8 cellular contexts compared by ENCODE assay signal in genomic region chr4:23934915-23935314, GRCh38. TPM values are rescaled to one million over a fixed set of nuclear protein-coding genes. Genes with fewer than 3 reads are reported as not detected.
DNase-seq lines count a peak whose midpoint lies in the region; ATAC-seq and TF ChIP-seq lines count a peak whose summit lies in the region.

No MANE protein-coding gene starts in this region.

- no peak overlapping the region for H2AFZ ChIP-seq in GM23248

- peaks cover 5% of the 10 kb centered on the region for H3K9me3 Mint-ChIP-seq in WTC11

- H3K4me3 ChIP-seq in GM23248 (no peak overlapping the region), heart right ventricle (no peak overlapping the region), skeletal muscle cell (ENCODE audit: low read depth, low read length) (no peak overlapping the region)

- H3K4me3 Mint-ChIP-seq in WTC11: no peak overlapping the region

- DNase-seq in GM23248 (peak; percentile 91), WTC11 (ENCODE audit: low spot score) (no peak), heart right ventricle (peak; percentile 47 to 74), skeletal muscle cell (ENCODE audit: low read depth) (peak; percentile 96), NCI-H2171 (lab: John Stamatoyannopoulos, UW) (no peak), NCI-H82 treated with DMSO at 0.1 percent for 48 hours (lab: John Stamatoyannopoulos, UW; ENCODE audit: unreplicated experiment) (no peak), DMS53 (lab: John Stamatoyannopoulos, UW) (no peak)

- no peak overlapping the region for H3K9ac ChIP-seq in GM23248

- H3K36me3 ChIP-seq in GM23248 (ENCODE audit: low read depth) (no peaks in the 10 kb centered on the region), heart right ventricle (no peaks in the 10 kb centered on the region)

- peak; percentile 2; the same call in 1 of the 2 replicates for ATAC-seq in WTC11
- ATAC-seq in heart right ventricle: peak; percentile 58 to 78 (median 71)
- no peak for ATAC-seq in HG03159 (IDR thresholded peaks at IDR 0.05; ENCODE audit: unreplicated experiment)

- intact Hi-C loops in heart right ventricle (cut with DNase I): loop anchor here in 5 of 10 donors (5.0 to 10.0 kb wide), 5 partner anchors 43 to 482 kb away; partner anchors contain the start of gene PPARGC1A (in 1 of the 5)

- peaks cover 60% of the 10 kb centered on the region for H3K4me1 Mint-ChIP-seq in WTC11

- CTCF ChIA-PET in WTC11 (lab: Charles Lee): interaction anchor here (0.7 to 1.4 kb wide), 7 partner anchors 13 to 771 kb away, joined by 3 to 6 read pairs (median 3); no protein-coding TSS in a partner anchor

- peak overlapping the region; percentile 12; the same call in 1 of the 2 replicates for H3K27ac ChIP-seq in GM23248
- peak overlapping the region; percentile 2 to 89 (median 62) for H3K27ac ChIP-seq in heart right ventricle

- in situ Hi-C loops in GM23248 (cut with MboI): no loop called here

- peaks cover 32% of the 10 kb centered on the region for H3K4me1 ChIP-seq in GM23248 (ENCODE audit: insufficient read depth)
- peaks cover 0 to 52% (median 22%) of the 10 kb centered on the region in 9 donors for H3K4me1 ChIP-seq in heart right ventricle

- H3K79me2 ChIP-seq in GM23248 (ENCODE audit: insufficient read depth): no peaks in the 10 kb centered on the region

- peak overlapping the region; percentile 41 for H3K4me2 ChIP-seq in GM23248 (ENCODE audit: unreplicated experiment)

- H3K9me3 ChIP-seq in GM23248 (ENCODE audit: low read depth): no peaks in the 10 kb centered on the region
- no peaks in the 10 kb centered on the region for H3K9me3 ChIP-seq in heart right ventricle

- TF ChIP-seq CTCF in WTC11 (IDR thresholded peaks at IDR 0.05) (no peak), heart right ventricle (IDR thresholded peaks at IDR 0.05) (peak in 3 of 9 donors; percentile 23 to 42 (median 25))

- 0 to 6% methylated on average over 3 of the region's 3 CpGs for WGBS in GM23248 (ENCODE audit: low coverage in 1 of 2, low lambda C conversion rate in 2 of 2, missing lambda C conversion rate in 2 of 2), 2 experiments
- 36 to 37% methylated on average over 3 of the region's 3 CpGs for WGBS in heart right ventricle, 2 donors

- 0 out of 2 replicates have a peak, but pooled peaks cover 6% of the 10 kb centered on the region for H3F3A ChIP-seq in GM23248 (ENCODE audit: insufficient read depth)

- peaks cover 3% of the 10 kb centered on the region; the same call in 1 of the 2 replicates for H3K36me3 Mint-ChIP-seq in WTC11

- H4K20me1 ChIP-seq in GM23248 (ENCODE audit: insufficient read depth): no peaks in the 10 kb centered on the region

- H3K27me3 ChIP-seq in GM23248 (replicated peaks; ENCODE audit: insufficient read depth) (no peaks in the 10 kb centered on the region), heart right ventricle (no peaks in the 10 kb centered on the region)

- peak overlapping the region; percentile 64; the same call in 1 of the 2 replicates for H3K27ac Mint-ChIP-seq in WTC11

- POLR2A ChIA-PET in WTC11 (lab: Charles Lee): no interaction called here

- peaks cover 3% of the 10 kb centered on the region; the same call in 1 of the 2 replicates for H3K27me3 Mint-ChIP-seq in WTC11 (ENCODE audit: low read depth)

- H3K9me2 ChIP-seq in GM23248 (ENCODE audit: insufficient read depth): no peaks in the 10 kb centered on the region

TF ChIP-seq in WTC11, 78 proteins besides CTCF, POLR2A, EP300 and RAD21:
- TF ChIP-seq ZNF423 (CRISPR knock-in tag; IDR thresholded peaks at IDR 0.05) (0 out of 2 replicates have a peak, but pooled peaks have one; percentile 8), ZSCAN18 (CRISPR knock-in tag; IDR thresholded peaks at IDR 0.05) (no peak)

RNA-seq across cellular contexts. Expression of gene PPARGC1A, which starts 45.1 kb away (rescaled TPM):
- not detected in 2 replicates for total RNA-seq in GM23248 (2014; rRNA removed; shearing (Covaris generic))
- polyA plus RNA-seq in GM23248 (2016; fragmentation: Nextera tagmentation; extraction: Ambion mirVana): not detected in 2 replicates
- total RNA-seq in WTC11 (2021): 1.9 to 2.9 TPM (median 2.0 TPM) in 3 replicates
- total RNA-seq in heart right ventricle: 100 to 1,000 TPM in 7 of 10 donors, 10 to 100 TPM in 3; 66.3 to 200 (median 106) TPM
- 10 to 100 TPM; 11.8 to 27.7 TPM for polyA plus RNA-seq in heart right ventricle

Comparison
In these comparisons a context has a peak if more than half of its experiments do, and no peak if none do; other contexts are left out.
1. DNase-seq: peak in GM23248 (single experiment), heart right ventricle (2 of 2) and skeletal muscle cell (single experiment); none in WTC11 (single experiment), NCI-H2171 (single experiment), NCI-H82 treated with DMSO at 0.1 percent for 48 hours (single experiment) and DMS53 (single experiment).
2. RNA of gene PPARGC1A, which starts 45.1 kb away (total RNA-seq): 66.3 to 200 TPM in heart right ventricle; 1.9 to 2.9 TPM in WTC11 and not detected in GM23248; every median in the first group is over 10 times any median in the second.